ENCODE assay signal across 21 cellular contexts in genomic region chr11:132623496-132623895, GRCh38.
"Had no signal": no experiment of that assay in that cellular context is flagged by ENCODE, and none has a peak within 500 bp of the region (broad histone marks: within the 10 kb centered on the region; RNA-seq: fewer than 3 reads in every experiment).

No MANE protein-coding gene starts in this region.

- H3K27ac Mint-ChIP-seq: activated CD4-positive, alpha-beta T cell treated with anti-CD3 and anti-CD28 coated beads, Interleukin-2, amount 10 ng/mL, durations not matched to agents 7 days and 5 days; activated naive CD4-positive, alpha-beta T cell treated with anti-CD3 and anti-CD28 coated beads, Interleukin-2, amount 50 U/mL, for 72 hours; activated T-cell treated with anti-CD3 and anti-CD28 coated beads, Interleukin-2, amount 50 U/mL, for 72 hours; natural killer cell; stimulated activated memory B cell treated with anti-CD40 and anti-IgM and Interleukin-4, amounts not matched to agents 10 μg/mL and 1 μg/mL and 100 μg/mL, for 72 hours had no signal

- H3K4me1 Mint-ChIP-seq: activated CD4-positive, alpha-beta T cell treated with anti-CD3 and anti-CD28 coated beads, Interleukin-2, amount 10 ng/mL, durations not matched to agents 7 days and 5 days; central memory CD8-positive, alpha-beta T cell; natural killer cell; stimulated activated memory B cell treated with anti-CD40 and anti-IgM and Interleukin-4, amounts not matched to agents 10 μg/mL and 1 μg/mL and 100 μg/mL, for 72 hours had no signal

- H3K4me3 ChIP-seq: body of pancreas, coronary artery, esophagus squamous epithelium, left lung, mucosa of descending colon, thyroid gland had no signal

- H3K27me3 Mint-ChIP-seq: activated CD4-positive, alpha-beta T cell treated with anti-CD3 and anti-CD28 coated beads, Interleukin-2, amount 10 ng/mL, durations not matched to agents 7 days and 5 days; central memory CD8-positive, alpha-beta T cell; stimulated activated memory B cell treated with anti-CD40 and anti-IgM and Interleukin-4, amounts not matched to agents 10 μg/mL and 1 μg/mL and 100 μg/mL, for 72 hours had no signal

- H3K9me3 ChIP-seq: body of pancreas, left lung, neutrophil, thyroid gland had no signal

- H3K4me1 ChIP-seq: esophagus squamous epithelium, left lung, thyroid gland had no signal

- H3K36me3 Mint-ChIP-seq: natural killer cell; stimulated activated memory B cell treated with anti-CD40 and anti-IgM and Interleukin-4, amounts not matched to agents 10 μg/mL and 1 μg/mL and 100 μg/mL, for 72 hours had no signal

- H3K27me3 ChIP-seq: body of pancreas, esophagus squamous epithelium, left lung, neutrophil, thyroid gland had no signal

- H3K4me3 Mint-ChIP-seq: activated CD4-positive, alpha-beta T cell treated with anti-CD3 and anti-CD28 coated beads, Interleukin-2, amount 10 ng/mL, durations not matched to agents 7 days and 5 days; activated T-cell treated with anti-CD3 and anti-CD28 coated beads, Interleukin-2, amount 50 U/mL, for 72 hours; central memory CD8-positive, alpha-beta T cell; natural killer cell; stimulated activated memory B cell treated with anti-CD40 and anti-IgM and Interleukin-4, amounts not matched to agents 10 μg/mL and 1 μg/mL and 100 μg/mL, for 72 hours had no signal

- H3K27ac ChIP-seq: body of pancreas, coronary artery, esophagus squamous epithelium, left lung, neutrophil, thyroid gland had no signal

- ATAC-seq: activated naive CD4-positive, alpha-beta T cell treated with anti-CD3 and anti-CD28 coated beads, Interleukin-2, amount 50 U/mL, for 72 hours; activated T-cell treated with anti-CD3 and anti-CD28 coated beads, Interleukin-2, amount 50 U/mL, for 72 hours; body of pancreas; left lung; mucosa of descending colon; natural killer cell; stimulated activated memory B cell treated with anti-CD40 and anti-IgM and Interleukin-4, amounts not matched to agents 10 μg/mL and 1 μg/mL and 100 μg/mL, for 72 hours had no signal

- H3K36me3 ChIP-seq: esophagus squamous epithelium, left lung, neutrophil, thyroid gland had no signal

- DNase-seq: activated CD4-positive, alpha-beta T cell treated with anti-CD3 and anti-CD28 coated beads, Interleukin-2, amount 10 ng/mL, durations not matched to agents 7 days and 5 days; activated CD4-positive, CD25-positive, alpha-beta regulatory T cell; activated CD8-positive, alpha-beta memory T cell treated with anti-CD3 and anti-CD28 coated beads, Interleukin-2, amount 50 U/mL, for 48 hours; activated gamma-delta T cell; activated T-cell treated with anti-CD3 and anti-CD28 coated beads, Interleukin-2, amount 50 U/mL, for 72 hours; amygdala; body of pancreas; esophagus squamous epithelium; hypothalamus; kidney; left lung; mammary epithelial cell; mucosa of descending colon; natural killer cell; stimulated activated CD4-positive, alpha-beta T cell treated with anti-CD3 and anti-CD28 coated beads, Interleukin-12 subunit alpha, Interleukin-12 subunit beta, amount 100 ng/mL, for 4 hours; thyroid gland had no signal
